1 cellular context compared by ENCODE assay signal in genomic region chr6:142884214-142885035, GRCh38.
TF ChIP-seq lines count a peak whose summit lies in the region.

No MANE protein-coding gene starts in this region.

TF ChIP-seq in HEK293, 187 proteins besides CTCF, POLR2A, EP300 and RAD21 (continued from another document):
- TF ChIP-seq ZBTB44 (tag by site-specific recombination; IDR thresholded peaks at IDR 0.05) (0 out of 2 replicates have a peak, but pooled peaks have one; percentile 4), ZNF792 (tag by site-specific recombination; IDR thresholded peaks at IDR 0.05) (no peak), PRDM1 (tag by site-specific recombination; IDR thresholded peaks at IDR 0.05) (peak; percentile 41; the same call in 1 of the 2 replicates), WT1 (tag by site-specific recombination; IDR thresholded peaks at IDR 0.05) (0 out of 2 replicates have a peak, but pooled peaks have one; percentile 6)
